In genomic region chr11:69356703-69357457, GRCh38 we compare ENCODE assay signal across 22 cellular contexts.
DNase-seq lines count a peak whose midpoint lies in the region; ATAC-seq and TF ChIP-seq lines count a peak whose summit lies in the region.
"Had no signal": no experiment of that assay in that cellular context is flagged by ENCODE, and none has a peak within 500 bp of the region (broad histone marks: within the 10 kb centered on the region; RNA-seq: fewer than 3 reads in every experiment).

No MANE protein-coding gene starts in this region.

- H3K27me3 Mint-ChIP-seq in Calu3 (ENCODE audit: unreplicated experiment), result no peaks in the 10 kb centered on the region
- peaks cover 7 to 53% of the 10 kb centered on the region in 2 donors for H3K27me3 Mint-ChIP-seq in effector memory CD8-positive, alpha-beta T cell

- H3K4me3 Mint-ChIP-seq in Calu3 (ENCODE audit: low read depth, unreplicated experiment), result no peak overlapping the region
- no peak overlapping the region for H3K4me3 Mint-ChIP-seq in effector memory CD8-positive, alpha-beta T cell
- H3K4me3 Mint-ChIP-seq: IgD-negative memory B cell; T-helper 1 cell treated with Interleukin-12 subunit alpha and Interleukin-12 subunit beta and Interleukin-4 antibody, amounts not matched to agents 30 μg/mL and 1 μg/mL, for 36 hours had no signal

- DNase-seq in Calu3 (no peak), ecto neural progenitor cell (ENCODE audit: low spot score) (peak; percentile 36), mesenteric fat pad (ENCODE audit: low spot score) (peak; percentile 79), caudate nucleus (lab: John Stamatoyannopoulos, UW) (no peak), foreskin keratinocyte (no peak)
- DNase-seq in stimulated activated naive CD4-positive, alpha-beta T cell (lab: John Stamatoyannopoulos, UW), result no peak
- DNase-seq in effector memory CD8-positive, alpha-beta T cell, result no peak
- DNase-seq: activated CD4-positive, alpha-beta T cell treated with anti-CD3 and anti-CD28 coated beads for 1 hour; activated T-cell treated with anti-CD3 and anti-CD28 coated beads, Interleukin-2, amount 50 U/mL, for 1 hour; amniotic stem cell; C1 segment of cervical spinal cord; dermis blood vessel endothelial cell; DMS153; esophagus squamous epithelium; NCI-H1092; NCI-H2227 treated with DMSO at 0.1 percent for 48 hours; psoas muscle; stimulated activated CD4-positive, alpha-beta T cell treated with anti-CD3 and anti-CD28 coated beads, Interleukin-15, amount 100 ng/mL, for 24 hours; testis had no signal

- no peaks in the 10 kb centered on the region for H3K27me3 ChIP-seq in foreskin keratinocyte
- H3K27me3 ChIP-seq: testis had no signal

- TF ChIP-seq CTCF in Calu3 (IDR thresholded peaks at IDR 0.05; ENCODE audit: unreplicated experiment) (no peak), HEK293 (tag by site-specific recombination; IDR thresholded peaks at IDR 0.05) (no peak), foreskin keratinocyte (conservative IDR thresholded peaks at IDR 0.05) (no peak)

- H3K4me1 ChIP-seq in HEK293 (ENCODE audit: control insufficient read depth, insufficient read depth, low read length) (no peaks in the 10 kb centered on the region), foreskin keratinocyte (peaks cover 25% of the 10 kb centered on the region)
- H3K4me1 ChIP-seq: psoas muscle, testis had no signal

- POLR2A ChIA-PET in HEK293 (lab: Yijun Ruan, JAX), result no interaction called here

- H3K27ac Mint-ChIP-seq in Calu3 (ENCODE audit: unreplicated experiment), result peak overlapping the region; percentile 31
- no peak overlapping the region for H3K27ac Mint-ChIP-seq in effector memory CD8-positive, alpha-beta T cell
- H3K27ac Mint-ChIP-seq: IgD-negative memory B cell; T-helper 1 cell treated with Interleukin-12 subunit alpha and Interleukin-12 subunit beta and Interleukin-4 antibody, amounts not matched to agents 30 μg/mL and 1 μg/mL, for 36 hours had no signal

- no peak for ATAC-seq in effector memory CD8-positive, alpha-beta T cell (replicated peaks)
- ATAC-seq in foreskin keratinocyte, result no peak
- ATAC-seq: psoas muscle had no signal

- peaks cover 18% of the 10 kb centered on the region for H3K36me3 Mint-ChIP-seq in Calu3 (ENCODE audit: insufficient read depth, unreplicated experiment)
- H3K36me3 Mint-ChIP-seq in effector memory CD8-positive, alpha-beta T cell (ENCODE audit: insufficient read depth), result no peaks in the 10 kb centered on the region

- intact Hi-C loops in Calu3 (cut with micrococcal nuclease; ENCODE audit: unreplicated experiment), result no loop called here

- H3K27ac ChIP-seq in HEK293 (ENCODE audit: extremely low read depth, low read depth, low read length) (no peak overlapping the region), caudate nucleus (ENCODE audit: low read depth, low read length) (no peak overlapping the region), foreskin keratinocyte (no peak overlapping the region)
- H3K27ac ChIP-seq: esophagus squamous epithelium, psoas muscle, testis had no signal

- no peak overlapping the region for H3K4me3 ChIP-seq in HEK293 (ENCODE audit: low read depth, low read length)
- H3K4me3 ChIP-seq: esophagus squamous epithelium, psoas muscle, testis had no signal

- CTCF ChIA-PET in Calu3 (lab: Charles Lee) (interaction anchor here (0.5 kb wide), 1 partner anchor 205 kb away, joined by 4 read pairs; no protein-coding TSS in a partner anchor), HEK293 (lab: Yijun Ruan, JAX) (no interaction called here)

- H3K4me1 Mint-ChIP-seq in Calu3 (ENCODE audit: low read depth, unreplicated experiment), result peaks cover 22% of the 10 kb centered on the region
- no peaks in the 10 kb centered on the region for H3K4me1 Mint-ChIP-seq in effector memory CD8-positive, alpha-beta T cell (ENCODE audit: low read depth in 2 of 2)

- BruUV-seq in Calu3 (replicated peaks; lab: Mats Ljungman, UMichigan), result no TSS peak

- no peaks in the 10 kb centered on the region for H3K9me3 ChIP-seq in HEK293 (ENCODE audit: control insufficient read depth, insufficient read depth, low read depth, low read length)
- H3K9me3 ChIP-seq: testis had no signal

- H3K9me3 Mint-ChIP-seq in Calu3 (ENCODE audit: low read depth, unreplicated experiment), result no peaks in the 10 kb centered on the region
- no peaks in the 10 kb centered on the region for H3K9me3 Mint-ChIP-seq in effector memory CD8-positive, alpha-beta T cell

- no peaks in the 10 kb centered on the region for H3K36me3 ChIP-seq in HEK293 (ENCODE audit: control insufficient read depth in 2 of 2, insufficient read depth in 1 of 2, low read length in 2 of 2)
- H3K36me3 ChIP-seq: esophagus squamous epithelium had no signal

TF ChIP-seq in HEK293, 187 proteins besides CTCF, POLR2A, EP300 and RAD21:
- TF ChIP-seq SP2 (tag by site-specific recombination; IDR thresholded peaks at IDR 0.05) (no peak), ZNF16 (tag by site-specific recombination; IDR thresholded peaks at IDR 0.05; ENCODE audit: low read depth) (peak; percentile 68; the same call in 1 of the 2 replicates)
TF ChIP-seq in HEK293: peak in this region for 1.

Comparison
In these comparisons a context has a peak if more than half of its experiments do, and no peak if none do; other contexts are left out.
1. DNase-seq: peak in ecto neural progenitor cell (single experiment) and mesenteric fat pad (single experiment); none in Calu3 (single experiment), caudate nucleus (0 of 61), stimulated activated naive CD4-positive, alpha-beta T cell (0 of 6), effector memory CD8-positive, alpha-beta T cell (0 of 3) and foreskin keratinocyte (0 of 2).